Comparison of ENCODE assay signal across 13 cellular contexts in the genomic region with DNA sequence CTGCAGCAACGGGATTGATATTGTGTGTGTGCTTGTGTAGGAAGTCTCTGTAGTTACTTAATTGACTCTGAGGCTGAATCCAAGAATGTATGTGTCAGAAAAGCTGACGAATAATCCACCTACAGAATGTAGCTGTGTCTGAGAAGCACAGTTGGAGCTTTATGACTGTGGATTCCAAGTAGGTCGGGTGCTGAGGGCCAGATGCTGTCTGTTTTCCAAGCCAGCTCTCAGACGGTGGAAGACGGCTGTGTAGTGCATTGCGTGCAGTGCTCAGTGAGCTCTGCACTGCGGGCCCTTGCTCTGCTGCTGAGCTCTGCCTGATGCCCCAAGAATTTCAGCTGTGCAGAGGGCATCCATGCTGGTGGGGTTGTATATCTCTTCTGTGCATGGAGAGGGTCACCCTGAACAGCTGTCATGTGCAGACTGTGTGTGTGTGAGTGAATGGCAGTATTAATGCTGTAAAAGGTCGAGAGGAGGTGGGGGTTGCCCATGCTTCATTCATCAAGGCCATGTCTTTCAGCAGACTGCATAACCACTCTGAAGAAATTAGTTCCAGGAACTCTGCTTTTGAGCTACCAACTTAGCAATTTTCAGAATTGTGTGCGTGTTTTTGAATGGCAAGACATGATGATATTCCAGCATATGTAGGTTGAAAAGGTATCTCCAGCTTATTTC.
"Had no signal": no experiment of that assay in that cellular context is flagged by ENCODE, and none has a peak within 500 bp of the region (broad histone marks: within the 10 kb centered on the region; RNA-seq: fewer than 3 reads in every experiment).

No MANE protein-coding gene starts in this region.

- H3K4me3 Mint-ChIP-seq: activated naive CD4-positive, alpha-beta T cell treated with anti-CD3 and anti-CD28 coated beads, Interleukin-2, amount 50 U/mL, for 24 hours; brain; memory B cell; nephron had no signal

- DNase-seq: activated effector memory CD4-positive, alpha-beta T cell treated with anti-CD3 and anti-CD28 coated beads, Interleukin-2, amount 50 U/mL, for 16 hours; activated T-cell treated with anti-CD3 and anti-CD28 coated beads, Interleukin-2, amount 50 U/mL, for 1 hour; central memory CD4-positive, alpha-beta T cell; colonic mucosa; hypothalamus; left ventricle myocardium superior; right cardiac atrium; T-helper 2 cell had no signal

- ATAC-seq: left ventricle myocardium superior, right cardiac atrium had no signal

- H3K27ac Mint-ChIP-seq: activated naive CD4-positive, alpha-beta T cell treated with anti-CD3 and anti-CD28 coated beads, Interleukin-2, amount 50 U/mL, for 24 hours; brain; memory B cell; nephron; progenitor cell of endocrine pancreas had no signal

- H3K9me3 Mint-ChIP-seq: activated naive CD4-positive, alpha-beta T cell treated with anti-CD3 and anti-CD28 coated beads, Interleukin-2, amount 50 U/mL, for 24 hours; nephron had no signal

- H3K27me3 Mint-ChIP-seq: activated naive CD4-positive, alpha-beta T cell treated with anti-CD3 and anti-CD28 coated beads, Interleukin-2, amount 50 U/mL, for 24 hours; brain; progenitor cell of endocrine pancreas had no signal

- H3K36me3 Mint-ChIP-seq: activated naive CD4-positive, alpha-beta T cell treated with anti-CD3 and anti-CD28 coated beads, Interleukin-2, amount 50 U/mL, for 24 hours; brain had no signal

- H3K4me1 Mint-ChIP-seq: brain, memory B cell, nephron had no signal
